Comparison of ENCODE assay signal across 2 cellular contexts in genomic region chr11:111456859-111457730, GRCh38.
TF ChIP-seq lines count a peak whose summit lies in the region.

No MANE protein-coding gene starts in this region.

TF ChIP-seq in SK-N-SH, 30 proteins besides CTCF, POLR2A, EP300 and RAD21 (continued from another document):
- TF ChIP-seq USF2 (IDR thresholded peaks at IDR 0.05; ENCODE audit: borderline replicate concordance, low read depth, low read length) (no peak), FOXM1 (IDR thresholded peaks at IDR 0.05; ENCODE audit: low read depth) (no peak), RXRA (IDR thresholded peaks at IDR 0.05; ENCODE audit: borderline replicate concordance, low read depth) (no peak), MEF2A (IDR thresholded peaks at IDR 0.05; ENCODE audit: borderline replicate concordance, low read depth) (no peak), NRF1 (IDR thresholded peaks at IDR 0.05; ENCODE audit: low read depth, low read length) (no peak), GATA2 (CRISPR knock-in tag; IDR thresholded peaks at IDR 0.05) (no peak)
- TF ChIP-seq, protein P1, sequence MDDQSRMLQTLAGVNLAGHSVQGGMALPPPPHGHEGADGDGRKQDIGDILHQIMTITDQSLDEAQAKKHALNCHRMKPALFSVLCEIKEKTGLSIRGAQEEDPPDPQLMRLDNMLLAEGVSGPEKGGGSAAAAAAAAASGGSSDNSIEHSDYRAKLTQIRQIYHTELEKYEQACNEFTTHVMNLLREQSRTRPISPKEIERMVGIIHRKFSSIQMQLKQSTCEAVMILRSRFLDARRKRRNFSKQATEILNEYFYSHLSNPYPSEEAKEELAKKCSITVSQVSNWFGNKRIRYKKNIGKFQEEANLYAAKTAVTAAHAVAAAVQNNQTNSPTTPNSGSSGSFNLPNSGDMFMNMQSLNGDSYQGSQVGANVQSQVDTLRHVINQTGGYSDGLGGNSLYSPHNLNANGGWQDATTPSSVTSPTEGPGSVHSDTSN (IDR thresholded peaks at IDR 0.05) = no peak
TF ChIP-seq in SK-N-SH: peak in this region for 0.

TF ChIP-seq in SK-N-SH treated with all-trans-retinoic acid at 6 μM for 48 hours, 23 proteins besides CTCF, POLR2A, EP300 and RAD21 (continued from another document):
- TF ChIP-seq PATZ1 (CRISPR knock-in tag; IDR thresholded peaks at IDR 0.05; ENCODE audit: borderline replicate concordance) = no peak
- no peak for TF ChIP-seq ZFP30 (CRISPR knock-in tag; IDR thresholded peaks at IDR 0.05)
- no peak for TF ChIP-seq ARNTL (CRISPR knock-in tag; IDR thresholded peaks at IDR 0.05; ENCODE audit: borderline replicate concordance, low read depth)
- no peak for TF ChIP-seq ZNF70 (CRISPR knock-in tag; IDR thresholded peaks at IDR 0.05)
- no peak for TF ChIP-seq PPARA (CRISPR knock-in tag; IDR thresholded peaks at IDR 0.05; ENCODE audit: borderline replicate concordance)
- TF ChIP-seq ZC3H10 (CRISPR knock-in tag; IDR thresholded peaks at IDR 0.05) = no peak
- TF ChIP-seq BACH2 (CRISPR knock-in tag; IDR thresholded peaks at IDR 0.05; ENCODE audit: borderline replicate concordance) = no peak
- no peak for TF ChIP-seq TCF4 (CRISPR knock-in tag; IDR thresholded peaks at IDR 0.05; ENCODE audit: borderline replicate concordance)
- TF ChIP-seq, protein P2, sequence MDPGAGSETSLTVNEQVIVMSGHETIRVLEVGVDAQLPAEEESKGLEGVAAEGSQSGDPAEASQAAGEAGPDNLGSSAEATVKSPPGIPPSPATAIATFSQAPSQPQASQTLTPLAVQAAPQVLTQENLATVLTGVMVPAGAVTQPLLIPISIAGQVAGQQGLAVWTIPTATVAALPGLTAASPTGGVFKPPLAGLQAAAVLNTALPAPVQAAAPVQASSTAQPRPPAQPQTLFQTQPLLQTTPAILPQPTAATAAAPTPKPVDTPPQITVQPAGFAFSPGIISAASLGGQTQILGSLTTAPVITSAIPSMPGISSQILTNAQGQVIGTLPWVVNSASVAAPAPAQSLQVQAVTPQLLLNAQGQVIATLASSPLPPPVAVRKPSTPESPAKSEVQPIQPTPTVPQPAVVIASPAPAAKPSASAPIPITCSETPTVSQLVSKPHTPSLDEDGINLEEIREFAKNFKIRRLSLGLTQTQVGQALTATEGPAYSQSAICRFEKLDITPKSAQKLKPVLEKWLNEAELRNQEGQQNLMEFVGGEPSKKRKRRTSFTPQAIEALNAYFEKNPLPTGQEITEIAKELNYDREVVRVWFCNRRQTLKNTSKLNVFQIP (CRISPR knock-in tag; IDR thresholded peaks at IDR 0.05; ENCODE audit: borderline replicate concordance, low read depth) = no peak
- no peak for TF ChIP-seq GLIS3 (CRISPR knock-in tag; IDR thresholded peaks at IDR 0.05)
- no peak for TF ChIP-seq SNAI2 (CRISPR knock-in tag; IDR thresholded peaks at IDR 0.05)
- TF ChIP-seq RARB (CRISPR knock-in tag; IDR thresholded peaks at IDR 0.05) = no peak
- no peak for TF ChIP-seq CREB5 (CRISPR knock-in tag; IDR thresholded peaks at IDR 0.05; ENCODE audit: low read depth)
- no peak for TF ChIP-seq ISL1 (CRISPR knock-in tag; IDR thresholded peaks at IDR 0.05)
